8 cellular contexts compared by ENCODE assay signal in genomic region chr9:34252670-34253459, GRCh38.
DNase-seq lines count a peak whose midpoint lies in the region; ATAC-seq and TF ChIP-seq lines count a peak whose summit lies in the region.

No MANE protein-coding gene starts in this region.

- H3K27ac Mint-ChIP-seq in brain: peak overlapping the region; percentile 73 to 95 (median 86)
- H3K27ac Mint-ChIP-seq in immature natural killer cell: peak overlapping the region; percentile 13 to 64 (median 50)

- H3K4me1 Mint-ChIP-seq in brain: peaks cover 26% of the 10 kb centered on the region
- peaks cover 4 to 8% of the 10 kb centered on the region in 2 donors for H3K4me1 Mint-ChIP-seq in immature natural killer cell

- DNase-seq in NCI-H2107 treated with DMSO at 0.1 percent for 48 hours (lab: John Stamatoyannopoulos, UW; ENCODE audit: unreplicated experiment): peak; percentile 12
- DNase-seq in NCI-H2107 (lab: John Stamatoyannopoulos, UW): no peak
- DNase-seq in LNCaP clone FGC (ENCODE audit: low read depth): no peak
- DNase-seq in UCSD-AML1 (lab: John Stamatoyannopoulos, UW; ENCODE audit: unreplicated experiment): peak; percentile 62
- DNase-seq in immature natural killer cell: peak; percentile 47 to 68 (median 57)
- DNase-seq in stimulated activated CD4-positive, alpha-beta T cell treated with anti-CD3 and anti-CD28 coated beads, Interleukin-12 subunit alpha, Interleukin-12 subunit beta, amount 100 ng/mL, for 48 hours (ENCODE audit: low read depth in 2 of 3, low spot score in 1 of 3): peak; percentile 25 to 70 (median 28)

- H3K4me3 Mint-ChIP-seq in brain: no peak overlapping the region
- no peak overlapping the region for H3K4me3 Mint-ChIP-seq in immature natural killer cell

- peaks cover 28% of the 10 kb centered on the region for H3K36me3 Mint-ChIP-seq in brain
- peaks cover 0 to 15% (median 3%) of the 10 kb centered on the region in 3 donors for H3K36me3 Mint-ChIP-seq in immature natural killer cell

- H3K27me3 Mint-ChIP-seq in brain (no peaks in the 10 kb centered on the region), immature natural killer cell (ENCODE audit: low read depth in 3 of 3) (peaks cover 0 to 5% (median 3%) of the 10 kb centered on the region in 3 donors)

- peak; percentile 89 for TF ChIP-seq CTCF in LNCaP clone FGC (IDR thresholded peaks at IDR 0.05; ENCODE audit: control insufficient read depth, extremely low read depth, insufficient read depth)
- peak; percentile 79 to 92 for TF ChIP-seq CTCF in brain (conservative IDR thresholded peaks at IDR 0.05)

- ATAC-seq in HG03439 (IDR thresholded peaks at IDR 0.05; ENCODE audit: unreplicated experiment): no peak

- no peaks in the 10 kb centered on the region for H3K9me3 Mint-ChIP-seq in brain
- H3K9me3 Mint-ChIP-seq in immature natural killer cell: no peaks in the 10 kb centered on the region

- no peak overlapping the region for H3K4me3 ChIP-seq in LNCaP clone FGC (ENCODE audit: low read depth, low read length)

Comparison
In these comparisons a context has a peak if more than half of its experiments do, and no peak if none do; other contexts are left out.
1. DNase-seq: peak in NCI-H2107 treated with DMSO at 0.1 percent for 48 hours (single experiment), UCSD-AML1 (single experiment), immature natural killer cell (3 of 3) and stimulated activated CD4-positive, alpha-beta T cell treated with anti-CD3 and anti-CD28 coated beads, Interleukin-12 subunit alpha, Interleukin-12 subunit beta, amount 100 ng/mL, for 48 hours (3 of 3); none in NCI-H2107 (single experiment) and LNCaP clone FGC (single experiment).